In the genomic region with DNA sequence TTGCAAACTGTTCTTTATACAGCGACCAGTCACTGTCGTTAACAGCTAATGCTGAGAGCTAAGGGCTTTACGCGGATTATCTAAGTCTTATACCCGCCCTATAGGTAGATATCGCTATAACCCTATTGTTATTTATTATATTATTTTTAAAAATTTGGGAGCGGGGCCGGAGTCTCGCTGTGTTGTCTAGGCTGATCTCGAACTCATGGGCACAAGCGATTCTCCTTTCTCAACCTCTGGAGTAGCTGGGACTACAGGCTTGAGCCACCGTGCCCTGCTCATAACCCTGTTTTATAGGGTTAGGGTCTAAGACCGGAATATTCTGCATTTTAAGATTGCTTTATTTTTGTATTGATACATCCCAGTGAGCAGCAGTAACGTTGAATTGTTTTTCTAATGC, we compare ENCODE assay signal across 1 cellular context.
TF ChIP-seq lines count a peak whose summit lies in the region.

No MANE protein-coding gene starts in this region.

TF ChIP-seq in HepG2, 621 proteins besides CTCF, POLR2A, EP300 and RAD21:
- TF ChIP-seq, protein P1, sequence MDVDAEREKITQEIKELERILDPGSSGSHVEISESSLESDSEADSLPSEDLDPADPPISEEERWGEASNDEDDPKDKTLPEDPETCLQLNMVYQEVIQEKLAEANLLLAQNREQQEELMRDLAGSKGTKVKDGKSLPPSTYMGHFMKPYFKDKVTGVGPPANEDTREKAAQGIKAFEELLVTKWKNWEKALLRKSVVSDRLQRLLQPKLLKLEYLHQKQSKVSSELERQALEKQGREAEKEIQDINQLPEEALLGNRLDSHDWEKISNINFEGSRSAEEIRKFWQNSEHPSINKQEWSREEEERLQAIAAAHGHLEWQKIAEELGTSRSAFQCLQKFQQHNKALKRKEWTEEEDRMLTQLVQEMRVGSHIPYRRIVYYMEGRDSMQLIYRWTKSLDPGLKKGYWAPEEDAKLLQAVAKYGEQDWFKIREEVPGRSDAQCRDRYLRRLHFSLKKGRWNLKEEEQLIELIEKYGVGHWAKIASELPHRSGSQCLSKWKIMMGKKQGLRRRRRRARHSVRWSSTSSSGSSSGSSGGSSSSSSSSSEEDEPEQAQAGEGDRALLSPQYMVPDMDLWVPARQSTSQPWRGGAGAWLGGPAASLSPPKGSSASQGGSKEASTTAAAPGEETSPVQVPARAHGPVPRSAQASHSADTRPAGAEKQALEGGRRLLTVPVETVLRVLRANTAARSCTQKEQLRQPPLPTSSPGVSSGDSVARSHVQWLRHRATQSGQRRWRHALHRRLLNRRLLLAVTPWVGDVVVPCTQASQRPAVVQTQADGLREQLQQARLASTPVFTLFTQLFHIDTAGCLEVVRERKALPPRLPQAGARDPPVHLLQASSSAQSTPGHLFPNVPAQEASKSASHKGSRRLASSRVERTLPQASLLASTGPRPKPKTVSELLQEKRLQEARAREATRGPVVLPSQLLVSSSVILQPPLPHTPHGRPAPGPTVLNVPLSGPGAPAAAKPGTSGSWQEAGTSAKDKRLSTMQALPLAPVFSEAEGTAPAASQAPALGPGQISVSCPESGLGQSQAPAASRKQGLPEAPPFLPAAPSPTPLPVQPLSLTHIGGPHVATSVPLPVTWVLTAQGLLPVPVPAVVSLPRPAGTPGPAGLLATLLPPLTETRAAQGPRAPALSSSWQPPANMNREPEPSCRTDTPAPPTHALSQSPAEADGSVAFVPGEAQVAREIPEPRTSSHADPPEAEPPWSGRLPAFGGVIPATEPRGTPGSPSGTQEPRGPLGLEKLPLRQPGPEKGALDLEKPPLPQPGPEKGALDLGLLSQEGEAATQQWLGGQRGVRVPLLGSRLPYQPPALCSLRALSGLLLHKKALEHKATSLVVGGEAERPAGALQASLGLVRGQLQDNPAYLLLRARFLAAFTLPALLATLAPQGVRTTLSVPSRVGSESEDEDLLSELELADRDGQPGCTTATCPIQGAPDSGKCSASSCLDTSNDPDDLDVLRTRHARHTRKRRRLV (CRISPR knock-in tag; IDR thresholded peaks at IDR 0.05): peak; percentile 26
- TF ChIP-seq ZC3H4 (CRISPR knock-in tag; IDR thresholded peaks at IDR 0.05; ENCODE audit: borderline replicate concordance) (0 out of 2 replicates have a peak, but pooled peaks have one; percentile 20), KMT2B (CRISPR knock-in tag; IDR thresholded peaks at IDR 0.05) (no peak), NR2F6 (IDR thresholded peaks at IDR 0.05) (0 out of 2 replicates have a peak, but pooled peaks have one; percentile 7), NR2F6 (CRISPR knock-in tag; IDR thresholded peaks at IDR 0.05) (no peak), ZNF615 (CRISPR knock-in tag; IDR thresholded peaks at IDR 0.05; ENCODE audit: borderline replicate concordance) (0 out of 2 replicates have a peak, but pooled peaks have one; percentile 45), ZNF33A (CRISPR knock-in tag; IDR thresholded peaks at IDR 0.05; ENCODE audit: borderline replicate concordance) (peak; percentile 19; the same call in 1 of the 2 replicates), ZNF605 (CRISPR knock-in tag; IDR thresholded peaks at IDR 0.05) (peak; percentile 44; the same call in 1 of the 2 replicates), NAIF1 (CRISPR knock-in tag; IDR thresholded peaks at IDR 0.05; ENCODE audit: borderline replicate concordance) (peak; percentile 57; the same call in 1 of the 2 replicates), BORCS8-MEF2B (CRISPR knock-in tag; IDR thresholded peaks at IDR 0.05) (no peak)
- TF ChIP-seq, protein P2, sequence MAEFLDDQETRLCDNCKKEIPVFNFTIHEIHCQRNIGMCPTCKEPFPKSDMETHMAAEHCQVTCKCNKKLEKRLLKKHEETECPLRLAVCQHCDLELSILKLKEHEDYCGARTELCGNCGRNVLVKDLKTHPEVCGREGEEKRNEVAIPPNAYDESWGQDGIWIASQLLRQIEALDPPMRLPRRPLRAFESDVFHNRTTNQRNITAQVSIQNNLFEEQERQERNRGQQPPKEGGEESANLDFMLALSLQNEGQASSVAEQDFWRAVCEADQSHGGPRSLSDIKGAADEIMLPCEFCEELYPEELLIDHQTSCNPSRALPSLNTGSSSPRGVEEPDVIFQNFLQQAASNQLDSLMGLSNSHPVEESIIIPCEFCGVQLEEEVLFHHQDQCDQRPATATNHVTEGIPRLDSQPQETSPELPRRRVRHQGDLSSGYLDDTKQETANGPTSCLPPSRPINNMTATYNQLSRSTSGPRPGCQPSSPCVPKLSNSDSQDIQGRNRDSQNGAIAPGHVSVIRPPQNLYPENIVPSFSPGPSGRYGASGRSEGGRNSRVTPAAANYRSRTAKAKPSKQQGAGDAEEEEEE (CRISPR knock-in tag; IDR thresholded peaks at IDR 0.05; ENCODE audit: borderline replicate concordance): 0 out of 2 replicates have a peak, but pooled peaks have one; percentile 17
- TF ChIP-seq, protein P3, sequence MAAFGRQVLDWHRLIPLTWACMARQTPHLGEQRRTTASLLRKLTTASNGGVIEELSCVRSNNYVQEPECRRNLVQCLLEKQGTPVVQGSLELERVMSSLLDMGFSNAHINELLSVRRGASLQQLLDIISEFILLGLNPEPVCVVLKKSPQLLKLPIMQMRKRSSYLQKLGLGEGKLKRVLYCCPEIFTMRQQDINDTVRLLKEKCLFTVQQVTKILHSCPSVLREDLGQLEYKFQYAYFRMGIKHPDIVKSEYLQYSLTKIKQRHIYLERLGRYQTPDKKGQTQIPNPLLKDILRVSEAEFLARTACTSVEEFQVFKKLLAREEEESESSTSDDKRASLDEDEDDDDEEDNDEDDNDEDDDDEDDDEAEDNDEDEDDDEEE (CRISPR knock-in tag; IDR thresholded peaks at IDR 0.05): peak; percentile 78; the same call in 1 of the 2 replicates
- TF ChIP-seq, protein P4, sequence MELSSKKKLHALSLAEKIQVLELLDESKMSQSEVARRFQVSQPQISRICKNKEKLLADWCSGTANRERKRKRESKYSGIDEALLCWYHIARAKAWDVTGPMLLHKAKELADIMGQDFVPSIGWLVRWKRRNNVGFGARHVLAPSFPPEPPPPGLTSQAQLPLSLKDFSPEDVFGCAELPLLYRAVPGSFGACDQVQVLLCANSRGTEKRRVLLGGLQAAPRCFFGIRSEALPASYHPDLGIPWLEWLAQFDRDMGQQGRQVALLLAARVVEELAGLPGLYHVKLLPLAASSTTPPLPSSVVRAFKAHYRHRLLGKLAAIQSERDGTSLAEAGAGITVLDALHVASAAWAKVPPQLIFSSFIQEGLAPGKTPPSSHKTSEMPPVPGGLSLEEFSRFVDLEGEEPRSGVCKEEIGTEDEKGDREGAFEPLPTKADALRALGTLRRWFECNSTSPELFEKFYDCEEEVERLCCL (CRISPR knock-in tag; IDR thresholded peaks at IDR 0.05; ENCODE audit: borderline replicate concordance): no peak
